10 cellular contexts compared by ENCODE assay signal in the genomic region with DNA sequence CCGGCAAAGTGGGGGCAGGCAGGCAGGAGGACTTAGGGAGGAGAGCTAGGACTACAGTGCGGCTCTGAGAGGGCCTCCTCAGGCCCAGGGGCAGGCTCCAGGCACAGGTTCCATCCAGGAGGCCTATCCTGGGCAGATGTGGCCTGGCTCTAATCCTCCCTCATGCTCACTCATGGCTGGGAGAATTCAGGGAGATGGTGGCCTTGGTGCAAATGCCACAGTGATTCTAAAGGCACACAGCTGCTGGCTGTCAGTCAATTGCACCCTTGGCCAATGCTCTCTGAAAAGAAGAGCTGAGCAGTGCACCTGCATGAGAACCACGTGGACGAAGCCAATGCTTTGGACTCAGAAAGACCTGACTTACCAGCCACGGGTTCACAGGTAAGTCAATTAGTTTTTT.
"Had no signal": no experiment of that assay in that cellular context is flagged by ENCODE, and none has a peak within 500 bp of the region (broad histone marks: within the 10 kb centered on the region; RNA-seq: fewer than 3 reads in every experiment).

No MANE protein-coding gene starts in this region.

- H3K27ac ChIP-seq: dorsolateral prefrontal cortex, heart right ventricle, neural progenitor cell, psoas muscle, right lobe of liver, testis, tibial nerve had no signal

- H3K9me3 ChIP-seq: heart right ventricle, mucosa of descending colon, psoas muscle, right lobe of liver, testis, tibial nerve had no signal

- H3K4me2 ChIP-seq: neural progenitor cell had no signal

- H3K4me1 ChIP-seq: neural progenitor cell, psoas muscle, right lobe of liver, tibial nerve had no signal

- H3K4me3 ChIP-seq: dorsolateral prefrontal cortex, heart right ventricle, mucosa of descending colon, neural progenitor cell, psoas muscle, right lobe of liver, skin epidermis, testis, tibial nerve had no signal

- H2AFZ ChIP-seq: neural progenitor cell had no signal

- DNase-seq: cortex of kidney had no signal

- H3K9ac ChIP-seq: neural progenitor cell had no signal

- H3K27me3 ChIP-seq: dorsolateral prefrontal cortex, heart right ventricle, neural progenitor cell, right lobe of liver, testis, tibial nerve had no signal

- H3K36me3 ChIP-seq: heart right ventricle, neural progenitor cell, right lobe of liver, tibial nerve had no signal
